Comparison of ENCODE assay signal across 8 cellular contexts in the genomic region with DNA sequence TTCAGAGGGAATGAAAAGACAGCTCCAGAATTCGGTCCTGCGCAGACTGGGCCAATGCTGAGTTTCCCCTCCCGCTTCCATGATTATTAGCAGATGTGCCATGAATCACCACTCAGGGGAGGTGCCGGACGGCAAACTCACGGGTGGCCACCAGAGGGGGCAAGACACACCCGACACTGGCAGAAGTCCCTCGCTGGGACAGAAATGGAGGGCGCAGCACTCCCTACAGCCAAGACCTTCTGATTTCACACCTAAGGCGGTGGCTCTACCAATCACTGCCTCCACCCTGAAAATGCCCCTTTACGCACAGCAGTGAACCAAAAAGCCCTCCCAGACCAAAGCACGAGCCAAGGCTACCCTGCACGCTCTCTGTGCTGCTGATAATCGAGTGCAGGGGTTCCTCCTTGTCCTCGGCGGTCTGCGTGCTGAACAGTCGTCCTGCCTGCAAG. TPM values are rescaled to one million over a fixed set of nuclear protein-coding genes. Genes with fewer than 3 reads are reported as not detected.
DNase-seq lines count a peak whose midpoint lies in the region; ATAC-seq and TF ChIP-seq lines count a peak whose summit lies in the region.

No MANE protein-coding gene starts in this region.

- H3K4me2 ChIP-seq in IMR-90 (ENCODE audit: low read depth, low read length), result peak overlapping the region; percentile 60; the same call in 1 of the 2 replicates
- no peak overlapping the region for H3K4me2 ChIP-seq in PC-9

- H4K8ac ChIP-seq in IMR-90 (ENCODE audit: low read depth in 2 of 2, low read length in 2 of 2), result peak overlapping the region in 1 of 2 experiments; percentile 90; a peak in 2 of 4 replicates

- H3K9me1 ChIP-seq in IMR-90 (ENCODE audit: insufficient read depth, low read length), result 0 out of 2 replicates have a peak, but pooled peaks cover 7% of the 10 kb centered on the region

- H2BK20ac ChIP-seq in IMR-90 (ENCODE audit: low read depth, low read length), result no peak overlapping the region

- peak overlapping the region; percentile 91 for H2AFZ ChIP-seq in IMR-90 (replicated peaks; ENCODE audit: low read length, poor library complexity)
- no peak overlapping the region for H2AFZ ChIP-seq in PC-9

- DNase-seq in SIG-M5 treated with dmso at 0.1 percent for 504 hours (lab: John Stamatoyannopoulos, UW; ENCODE audit: unreplicated experiment), result peak; percentile 72
- DNase-seq in SIG-M5 (lab: John Stamatoyannopoulos, UW), result no peak
- DNase-seq in IMR-90, result peak; percentile 94
- peak; percentile 54 to 86 for DNase-seq in PC-9
- DNase-seq in activated T-cell treated with anti-CD3 and anti-CD28 coated beads, Interleukin-2, amount 50 U/mL, for 4 hours, result peak; percentile 83
- DNase-seq in myocyte (ENCODE audit: low read depth), result peak; percentile 90
- peak; percentile 66 to 72 for DNase-seq in stimulated activated CD8-positive, alpha-beta memory T cell treated with anti-CD3 and anti-CD28 coated beads, Interleukin-4, amount 100 ng/mL, for 4 hours (ENCODE audit: low read depth in 2 of 2, low spot score in 1 of 2)

- TF ChIP-seq POLR2A in IMR-90 (IDR thresholded peaks at IDR 0.05; ENCODE audit: low read depth, low read length), result no peak

- H3K18ac ChIP-seq in IMR-90 (ENCODE audit: low read depth, low read length), result no peak overlapping the region

- H3K23ac ChIP-seq in IMR-90 (ENCODE audit: low read depth, low read length), result peak overlapping the region; percentile 50; the same call in 1 of the 2 replicates

- H3K36me3 ChIP-seq in IMR-90 (ENCODE audit: control insufficient read depth, insufficient read depth, low read length), result peaks cover 12% of the 10 kb centered on the region
- H3K36me3 ChIP-seq in PC-9 (ENCODE audit: low read depth), result no peaks in the 10 kb centered on the region

- no peaks in the 10 kb centered on the region for H3K9me3 Mint-ChIP-seq in activated T-cell treated with anti-CD3 and anti-CD28 coated beads, Interleukin-2, amount 50 U/mL, for 4 hours

- H3K56ac ChIP-seq in IMR-90 (ENCODE audit: extremely low read depth, insufficient read depth, low read length), result peak overlapping the region; percentile 11; the same call in 1 of the 2 replicates

- intact Hi-C loops in IMR-90 (cut with micrococcal nuclease) (loop anchor here (1.0 to 10.0 kb wide), 5 partner anchors 163 to 564 kb away; a partner anchor contains a TSS), PC-9 (cut with micrococcal nuclease; ENCODE audit: unreplicated experiment) (loop anchor here (1.0 to 10.0 kb wide), 3 partner anchors 189 to 712 kb away; no protein-coding TSS in a partner anchor)

- peaks cover 4% of the 10 kb centered on the region; the same call in 1 of the 2 replicates for H3F3A ChIP-seq in PC-9 (ENCODE audit: insufficient read depth, low read depth)

- H3K79me1 ChIP-seq in IMR-90 (ENCODE audit: low read depth in 1 of 2, low read length in 2 of 2), result peaks cover 10 to 42% of the 10 kb centered on the region in 2 experiments

- peaks cover 6% of the 10 kb centered on the region for H3K4me1 ChIP-seq in IMR-90 (ENCODE audit: control insufficient read depth, insufficient read depth, low read length)
- no peaks in the 10 kb centered on the region for H3K4me1 ChIP-seq in PC-9 (replicated peaks; ENCODE audit: insufficient read depth)

- peaks cover 4% of the 10 kb centered on the region; the same call in 1 of the 2 replicates for H4K20me1 ChIP-seq in IMR-90 (ENCODE audit: insufficient read depth, low read length)
- peaks cover 17% of the 10 kb centered on the region for H4K20me1 ChIP-seq in PC-9 (ENCODE audit: insufficient read depth)

- H3K14ac ChIP-seq in IMR-90 (replicated peaks; ENCODE audit: low read depth, low read length), result peak overlapping the region; percentile 62; the same call in 1 of the 2 replicates

- CTCF ChIA-PET in IMR-90 (lab: Yijun Ruan, JAX) (interaction anchor here (0.7 to 1.3 kb wide), 6 partner anchors 9 to 356 kb away, joined by 3 to 6 read pairs (median 4); no protein-coding TSS in a partner anchor), PC-9 (lab: Charles Lee) (interaction anchor here (1.0 kb wide), 1 partner anchor 14 kb away, joined by 5 read pairs; no protein-coding TSS in a partner anchor)

- dilution Hi-C loops in IMR-90 (cut with HindIII; ENCODE audit: low sequenced_read_pairs, unreplicated experiment), result no loop called here

- peak overlapping the region; percentile 51 for H2AK5ac ChIP-seq in IMR-90 (ENCODE audit: low read depth, low read length)

- POLR2A ChIA-PET in IMR-90 (lab: Charles Lee; ENCODE audit: unreplicated experiment) (interaction anchor here (0.7 kb wide), 1 partner anchor 80 kb away, joined by 3 read pairs; no protein-coding TSS in a partner anchor), PC-9 (lab: Charles Lee; ENCODE audit: unreplicated experiment) (interaction anchor here (0.7 kb wide), 1 partner anchor 703 kb away, joined by 3 read pairs; no protein-coding TSS in a partner anchor)

- H3K27me3 Mint-ChIP-seq in activated T-cell treated with anti-CD3 and anti-CD28 coated beads, Interleukin-2, amount 50 U/mL, for 4 hours (ENCODE audit: low read depth), result no peaks in the 10 kb centered on the region

- H3K4ac ChIP-seq in IMR-90 (ENCODE audit: low read depth, low read length), result peak overlapping the region; percentile 66

- no peak overlapping the region for H3K27ac ChIP-seq in IMR-90 (ENCODE audit: insufficient read depth, low read length)
- H3K27ac ChIP-seq in PC-9, result no peak overlapping the region

- peak overlapping the region; percentile 79 for H2AK9ac ChIP-seq in IMR-90 (replicated peaks; ENCODE audit: low read depth, low read length, poor library complexity)

- H3K4me1 Mint-ChIP-seq in activated T-cell treated with anti-CD3 and anti-CD28 coated beads, Interleukin-2, amount 50 U/mL, for 4 hours (ENCODE audit: low read depth), result peaks cover 6% of the 10 kb centered on the region

- H4K91ac ChIP-seq in IMR-90 (ENCODE audit: insufficient read depth, low read depth, low read length), result peak overlapping the region; percentile 37; the same call in 1 of the 2 replicates

- H3K36me3 Mint-ChIP-seq in activated T-cell treated with anti-CD3 and anti-CD28 coated beads, Interleukin-2, amount 50 U/mL, for 4 hours (ENCODE audit: insufficient read depth), result peaks cover 30% of the 10 kb centered on the region

- no peak overlapping the region for H3K4me3 ChIP-seq in IMR-90 (ENCODE audit: insufficient read depth, low read depth, low read length)
- H3K4me3 ChIP-seq in PC-9, result no peak overlapping the region

- in situ Hi-C loops in IMR-90 (cut with MboI; ENCODE audit: low sequenced_read_pairs), result no loop called here

- H3K27me3 ChIP-seq in IMR-90 (ENCODE audit: control insufficient read depth, insufficient read depth, low read length) (no peaks in the 10 kb centered on the region), PC-9 (ENCODE audit: insufficient read depth, low read depth) (no peaks in the 10 kb centered on the region)

- peaks cover 3% of the 10 kb centered on the region; the same call in 1 of the 2 replicates for H3K79me2 ChIP-seq in PC-9 (ENCODE audit: low read depth)

- peak overlapping the region; percentile 51; the same call in 1 of the 2 replicates for H4K5ac ChIP-seq in IMR-90 (ENCODE audit: low read depth, low read length)

- peak overlapping the region; percentile 70 for H2BK120ac ChIP-seq in IMR-90 (ENCODE audit: low read depth, low read length)

- ATAC-seq in IMR-90 (ENCODE audit: low read depth) (peak; percentile 98), esophagus mucosa (peak; percentile 91)
- ATAC-seq in activated T-cell treated with anti-CD3 and anti-CD28 coated beads, Interleukin-2, amount 50 U/mL, for 4 hours, result peak; percentile 99

- H3K4me3 Mint-ChIP-seq in activated T-cell treated with anti-CD3 and anti-CD28 coated beads, Interleukin-2, amount 50 U/mL, for 4 hours, result no peak overlapping the region

- H3K9ac ChIP-seq in IMR-90 (ENCODE audit: low read depth, low read length), result no peak overlapping the region

- H3K9me3 ChIP-seq in IMR-90 (ENCODE audit: control insufficient read depth, insufficient read depth, low read length), result no peaks in the 10 kb centered on the region
- no peaks in the 10 kb centered on the region for H3K9me3 ChIP-seq in PC-9 (ENCODE audit: insufficient read depth, low read depth)

- BruUV-seq in IMR-90 (replicated peaks; lab: Mats Ljungman, UMichigan) (no TSS peak), PC-9 (replicated peaks; lab: Mats Ljungman, UMichigan) (no TSS peak)

- TF ChIP-seq CTCF in IMR-90 (conservative IDR thresholded peaks at IDR 0.05; ENCODE audit: low read depth, low read length), result peak; percentile 96
- TF ChIP-seq CTCF in PC-9 (conservative IDR thresholded peaks at IDR 0.05), result peak; percentile 84

- peak; percentile 84 for TF ChIP-seq RAD21 in IMR-90 (IDR thresholded peaks at IDR 0.05; ENCODE audit: low read length)

- 23% methylated on average over 9 of the region's 18 CpGs; no CpG with 5 or more reads in 1 of the 2 experiments for WGBS in IMR-90 (ENCODE audit: extremely low coverage in 2 of 2, insufficient read length in 1 of 2), 2 experiments

- H2BK5ac ChIP-seq in IMR-90 (ENCODE audit: low read depth, low read length, poor library complexity, severe bottlenecking), result no peak overlapping the region

- H2BK15ac ChIP-seq in IMR-90 (ENCODE audit: low read depth, low read length), result no peak overlapping the region

- no peaks in the 10 kb centered on the region for H3K9me2 ChIP-seq in PC-9 (ENCODE audit: insufficient read depth)

TF ChIP-seq in IMR-90, 13 proteins besides CTCF, POLR2A, EP300 and RAD21 (continues in another document):
- TF ChIP-seq NFE2L2 (IDR thresholded peaks at IDR 0.05; ENCODE audit: low read depth, low read length), result no peak
- no peak for TF ChIP-seq CEBPB (IDR thresholded peaks at IDR 0.05; ENCODE audit: low read depth, low read length)

RNA-seq across cellular contexts. Expression of a gene that starts 26.8 kb away (rescaled TPM):
- total RNA-seq in IMR-90 (2012; rRNA removed) (137 and 145 TPM in 2 replicates), PC-9 (2021) (204 and 258 TPM in 2 replicates), esophagus mucosa (131 TPM), myocyte (89.5 and 91.0 TPM in 2 replicates)
- 139 and 172 TPM in 2 replicates for polyA plus RNA-seq in IMR-90 (2012; rRNA removed)
- polyA plus RNA-seq in IMR-90 (2012; cell fraction: cytosol; rRNA removed), result 90.5 and 90.6 TPM in 2 replicates
- polyA plus RNA-seq in IMR-90 (2012; cell fraction: nucleus; rRNA removed; ENCODE audit: low replicate concordance), result 225 and 239 TPM in 2 replicates
- total RNA-seq in activated T-cell treated with anti-CD3 and anti-CD28 coated beads, Interleukin-2, amount 50 U/mL, for 4 hours, result 100 to 1,000 TPM; 429 to 526 (median 435) TPM
- polyA plus RNA-seq in myocyte (2012), result 85.4 TPM

RNA-seq across cellular contexts. Expression of a gene that starts 36.0 kb away (rescaled TPM):
- 5.4 and 6.1 TPM in 2 replicates for total RNA-seq in IMR-90 (2012; rRNA removed)
- polyA plus RNA-seq in IMR-90 (2012; rRNA removed), result 12.9 and 15.9 TPM in 2 replicates
- 3.6 and 9.3 TPM in 2 replicates for polyA plus RNA-seq in IMR-90 (2012; cell fraction: cytosol; rRNA removed)
- 35.4 and 59.0 TPM in 2 replicates for polyA plus RNA-seq in IMR-90 (2012; cell fraction: nucleus; rRNA removed; ENCODE audit: low replicate concordance)
- 46.8 and 63.3 TPM in 2 replicates for total RNA-seq in PC-9 (2021)
- 1 to 10 TPM; 3.7 to 4.2 (median 3.9) TPM for total RNA-seq in activated T-cell treated with anti-CD3 and anti-CD28 coated beads, Interleukin-2, amount 50 U/mL, for 4 hours
- total RNA-seq in esophagus mucosa, result 7.9 TPM
- 13.2 and 21.4 TPM in 2 replicates for total RNA-seq in myocyte
- 16.4 TPM for polyA plus RNA-seq in myocyte (2012)
